Comparison of ENCODE assay signal across 8 cellular contexts in the genomic region with DNA sequence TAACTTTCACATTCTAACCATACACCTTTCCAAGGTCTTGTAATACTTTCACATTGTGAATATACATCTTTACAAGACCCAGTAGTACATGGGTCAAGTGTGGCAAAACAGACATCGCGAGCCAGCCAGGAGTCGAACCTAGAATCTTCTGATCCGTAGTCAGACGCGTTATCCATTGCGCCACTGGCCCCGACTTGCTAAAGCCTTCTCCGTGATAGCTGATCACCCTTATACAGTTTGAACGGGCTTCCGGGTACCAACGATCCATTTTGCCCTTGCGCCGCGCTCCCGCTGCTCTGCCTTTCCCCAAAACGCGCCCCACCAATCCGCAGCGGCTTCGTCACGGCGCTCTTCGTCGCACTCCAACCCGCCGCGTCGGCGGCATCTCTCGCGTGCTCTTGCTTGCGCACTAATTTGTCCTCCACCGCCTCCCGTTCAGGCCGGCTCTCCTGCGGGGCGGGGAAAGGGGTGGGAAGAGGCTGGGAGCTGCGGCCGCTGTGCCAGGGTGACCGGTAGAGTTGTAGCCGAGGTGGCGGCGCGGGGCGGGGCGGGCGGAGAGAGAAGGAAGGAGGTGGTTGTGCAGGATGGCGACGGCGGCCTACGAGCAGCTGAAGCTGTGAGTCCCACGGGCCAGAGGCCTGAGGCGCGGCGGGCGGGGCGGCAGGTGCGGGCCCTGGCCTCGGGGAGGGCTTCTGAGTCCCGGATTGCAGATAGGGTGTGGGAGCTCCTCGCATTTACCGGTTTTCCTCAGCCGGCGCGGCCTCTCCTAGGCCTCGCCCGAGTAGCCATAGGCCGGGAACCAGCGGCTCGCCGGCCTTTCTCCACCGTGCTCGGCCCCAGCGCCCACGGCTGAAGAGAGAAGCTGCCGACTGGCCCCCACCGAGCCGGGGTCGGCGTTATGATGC.
DNase-seq lines count a peak whose midpoint lies in the region; ATAC-seq, FAIRE-seq and TF ChIP-seq lines count a peak whose summit lies in the region.

A gene with protein sequence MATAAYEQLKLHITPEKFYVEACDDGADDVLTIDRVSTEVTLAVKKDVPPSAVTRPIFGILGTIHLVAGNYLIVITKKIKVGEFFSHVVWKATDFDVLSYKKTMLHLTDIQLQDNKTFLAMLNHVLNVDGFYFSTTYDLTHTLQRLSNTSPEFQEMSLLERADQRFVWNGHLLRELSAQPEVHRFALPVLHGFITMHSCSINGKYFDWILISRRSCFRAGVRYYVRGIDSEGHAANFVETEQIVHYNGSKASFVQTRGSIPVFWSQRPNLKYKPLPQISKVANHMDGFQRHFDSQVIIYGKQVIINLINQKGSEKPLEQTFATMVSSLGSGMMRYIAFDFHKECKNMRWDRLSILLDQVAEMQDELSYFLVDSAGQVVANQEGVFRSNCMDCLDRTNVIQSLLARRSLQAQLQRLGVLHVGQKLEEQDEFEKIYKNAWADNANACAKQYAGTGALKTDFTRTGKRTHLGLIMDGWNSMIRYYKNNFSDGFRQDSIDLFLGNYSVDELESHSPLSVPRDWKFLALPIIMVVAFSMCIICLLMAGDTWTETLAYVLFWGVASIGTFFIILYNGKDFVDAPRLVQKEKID (plus strand): TSS at position 515 of the 905 bp plus-strand sequence. CDS start 70 bp downstream, at position 585.

- FAIRE-seq in islet of Langerhans (lab: Jason Lieb, UNC): peak; percentile 79

- no peak for TF ChIP-seq CTCF in AG09319 (IDR thresholded peaks at IDR 0.05; ENCODE audit: low read depth, low read length)

- ATAC-seq in GM19035 (IDR thresholded peaks at IDR 0.05; ENCODE audit: unreplicated experiment): peak; percentile 88
- peak; percentile 87 for ATAC-seq in HG03354 (IDR thresholded peaks at IDR 0.05; ENCODE audit: poor library complexity, severe bottlenecking, unreplicated experiment)
- ATAC-seq in activated CD4-positive, CD25-positive, alpha-beta regulatory T cell treated with anti-CD3 and anti-CD28 coated beads, Interleukin-2, amount 50 U/mL, for 24 hours: peak; percentile 85 to 88

- DNase-seq in AG09319 (ENCODE audit: extremely low read depth, low read depth) (peak; percentile 97), NCI-H446 treated with DMSO at 0.1 percent for 48 hours (lab: John Stamatoyannopoulos, UW) (peak; percentile 94), cerebellar cortex (ENCODE audit: low spot score) (peak; percentile 99)
- DNase-seq in stimulated activated CD4-positive, alpha-beta T cell treated with anti-CD3 and anti-CD28 coated beads, Interleukin-12 subunit alpha, Interleukin-12 subunit beta, amount 100 ng/mL, for 4 hours: peak; percentile 93

Comparison
In these comparisons a context has a peak if more than half of its experiments do, and no peak if none do; other contexts are left out.
1. Peak in every context shown above with its lines: DNase-seq and ATAC-seq.